ENCODE assay signal across 10 cellular contexts in the genomic region with DNA sequence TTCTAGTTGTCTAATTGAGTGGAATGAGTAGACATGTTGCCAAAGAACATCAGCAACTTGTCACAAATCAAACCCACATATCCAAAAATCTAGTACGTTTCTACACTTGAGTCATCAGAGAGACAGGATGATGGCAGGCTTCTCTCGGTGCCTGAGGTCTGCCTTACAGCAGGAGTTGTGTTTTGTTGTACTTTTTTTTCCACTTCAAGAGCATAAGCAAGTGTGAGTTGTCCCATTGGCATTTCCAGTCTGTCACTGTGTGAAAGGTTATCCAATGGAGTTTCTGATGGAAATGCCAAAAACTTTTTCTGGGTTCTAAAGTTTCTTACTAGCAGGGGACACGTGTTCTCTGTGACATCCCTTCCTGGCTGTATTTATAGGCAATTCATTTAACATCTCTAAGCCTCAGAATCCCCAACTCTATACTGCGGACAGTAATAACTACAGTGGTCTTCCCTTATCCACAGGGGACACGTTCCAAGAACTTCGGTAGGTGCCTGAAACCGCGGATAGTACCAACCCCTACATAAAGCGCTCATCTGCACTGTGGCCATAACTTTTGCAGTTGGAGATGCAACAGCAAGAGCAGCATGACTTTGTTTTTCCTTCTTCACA.
DNase-seq lines count a peak whose midpoint lies in the region; ATAC-seq and TF ChIP-seq lines count a peak whose summit lies in the region.
"Had no signal": no experiment of that assay in that cellular context is flagged by ENCODE, and none has a peak within 500 bp of the region (broad histone marks: within the 10 kb centered on the region; RNA-seq: fewer than 3 reads in every experiment).

No MANE protein-coding gene starts in this region.

- H3K4me3 Mint-ChIP-seq in CD8-positive, alpha-beta T cell, result peak overlapping the region; percentile 64

- H3K4me1 Mint-ChIP-seq in CD8-positive, alpha-beta T cell (ENCODE audit: low read depth), result peaks cover 17% of the 10 kb centered on the region

- H3K79me2 ChIP-seq in osteoblast (ENCODE audit: insufficient read depth, low read length), result no peaks in the 10 kb centered on the region

- H3K27me3 Mint-ChIP-seq in CD8-positive, alpha-beta T cell (ENCODE audit: low read depth), result peaks cover 21% of the 10 kb centered on the region

- H3K27ac Mint-ChIP-seq in CD8-positive, alpha-beta T cell, result peak overlapping the region; percentile 61

- peak overlapping the region; percentile 65 for H3K4me2 ChIP-seq in osteoblast (ENCODE audit: insufficient read depth, low read length)

- no peak overlapping the region for H3K27ac ChIP-seq in CD8-positive, alpha-beta T cell (ENCODE audit: low read depth, low read length)
- H3K27ac ChIP-seq in osteoblast (ENCODE audit: low read depth, low read length), result peak overlapping the region; percentile 68
- H3K27ac ChIP-seq: sigmoid colon had no signal

- H3K9me3 ChIP-seq in CD8-positive, alpha-beta T cell (ENCODE audit: low read length), result no peaks in the 10 kb centered on the region
- no peaks in the 10 kb centered on the region for H3K9me3 ChIP-seq in osteoblast (ENCODE audit: low read depth, low read length)
- H3K9me3 ChIP-seq in mucosa of descending colon, result no peaks in the 10 kb centered on the region
- no peaks in the 10 kb centered on the region for H3K9me3 ChIP-seq in HAP-1
- H3K9me3 ChIP-seq: sigmoid colon had no signal

- peaks cover 14% of the 10 kb centered on the region for H3K4me1 ChIP-seq in CD8-positive, alpha-beta T cell (ENCODE audit: insufficient read depth, low read length)
- H3K4me1 ChIP-seq in osteoblast (ENCODE audit: insufficient read depth, low read length) (peaks cover 17% of the 10 kb centered on the region), mucosa of descending colon (ENCODE audit: low read depth) (no peaks in the 10 kb centered on the region), HAP-1 (no peaks in the 10 kb centered on the region)
- H3K4me1 ChIP-seq: sigmoid colon had no signal

- no peaks in the 10 kb centered on the region for H3K9me3 Mint-ChIP-seq in CD8-positive, alpha-beta T cell

- in situ Hi-C loops in HAP-1 (cut with MboI; ENCODE audit: low sequenced_read_pairs), result no loop called here

- peak; percentile 54 for ATAC-seq in CD8-positive, alpha-beta T cell
- ATAC-seq in left ventricle myocardium superior (no peak), mucosa of descending colon (no peak)

- H3K27me3 ChIP-seq in CD8-positive, alpha-beta T cell (ENCODE audit: insufficient read depth, low read length), result no peaks in the 10 kb centered on the region
- H3K27me3 ChIP-seq in osteoblast (ENCODE audit: insufficient read depth, low read length) (no peaks in the 10 kb centered on the region), HAP-1 (ENCODE audit: low read depth) (peaks cover 10% of the 10 kb centered on the region; the same call in 1 of the 2 replicates)
- H3K27me3 ChIP-seq: sigmoid colon had no signal

- TF ChIP-seq CTCF in CD8-positive, alpha-beta T cell (IDR thresholded peaks at IDR 0.05), result no peak
- no peak for TF ChIP-seq CTCF in osteoblast (IDR thresholded peaks at IDR 0.05; ENCODE audit: extremely low read depth, low read depth, low read length)
- TF ChIP-seq CTCF in mucosa of descending colon (IDR thresholded peaks at IDR 0.05), result no peak

- H3K4me3 ChIP-seq in CD8-positive, alpha-beta T cell (ENCODE audit: low read depth, low read length), result no peak overlapping the region
- H3K4me3 ChIP-seq in osteoblast (ENCODE audit: insufficient read depth, low read length) (peak overlapping the region; percentile 31), mucosa of descending colon (no peak overlapping the region), HAP-1 (no peak overlapping the region)
- H3K4me3 ChIP-seq: sigmoid colon had no signal

- POLR2A ChIA-PET in CD8-positive, alpha-beta T cell (lab: Charles Lee), result no interaction called here

- peak overlapping the region; percentile 64 for H2AFZ ChIP-seq in osteoblast (ENCODE audit: low read length)

- intact Hi-C loops in CD8-positive, alpha-beta T cell (cut with DNase I, micrococcal nuclease), result no loop called here
- intact Hi-C loops in left ventricle myocardium superior (cut with micrococcal nuclease) (no loop called here), mucosa of descending colon (cut with DNase I, micrococcal nuclease) (no loop called here)

- H3K36me3 ChIP-seq in CD8-positive, alpha-beta T cell (ENCODE audit: insufficient read depth, low read length), result no peaks in the 10 kb centered on the region
- H3K36me3 ChIP-seq in osteoblast (ENCODE audit: insufficient read depth, low read length) (no peaks in the 10 kb centered on the region), mucosa of descending colon (ENCODE audit: low read depth) (no peaks in the 10 kb centered on the region), HAP-1 (replicated peaks) (no peaks in the 10 kb centered on the region)
- H3K36me3 ChIP-seq: sigmoid colon had no signal

- peak in 1 of 7 experiments; percentile 25 for DNase-seq in CD8-positive, alpha-beta T cell
- peak; percentile 33 for DNase-seq in NCI-H226
- DNase-seq in astrocyte of the hippocampus (ENCODE audit: low read depth, low spot score), result peak; percentile 76
- peak; percentile 90 for DNase-seq in osteoblast (ENCODE audit: insufficient read length, low spot score, missing footprints)
- no peak for DNase-seq in left ventricle myocardium superior
- no peak for DNase-seq in mucosa of descending colon
- no peak for DNase-seq in NCI-H446 (lab: John Stamatoyannopoulos, UW)
- no peak for DNase-seq in HAP-1 (ENCODE audit: low spot score in 2 of 2)
- DNase-seq: activated gamma-delta T cell, sigmoid colon had no signal

- CTCF ChIA-PET in CD8-positive, alpha-beta T cell (lab: Charles Lee), result no interaction called here

- no peaks in the 10 kb centered on the region for H4K20me1 ChIP-seq in osteoblast (ENCODE audit: insufficient read depth, low read length)

- H3K36me3 Mint-ChIP-seq in CD8-positive, alpha-beta T cell, result no peaks in the 10 kb centered on the region

Comparison
In these comparisons a context has a peak if more than half of its experiments do, and no peak if none do; other contexts are left out.
1. DNase-seq: peak in NCI-H226 (single experiment), astrocyte of the hippocampus (single experiment) and osteoblast (single experiment); none in left ventricle myocardium superior (single experiment), mucosa of descending colon (0 of 3), NCI-H446 (0 of 2) and HAP-1 (0 of 2).